Comparison of ENCODE assay signal across 12 cellular contexts in genomic region chr5:38445374-38446028, GRCh38.
DNase-seq lines count a peak whose midpoint lies in the region; ATAC-seq and TF ChIP-seq lines count a peak whose summit lies in the region.
"Had no signal": no experiment of that assay in that cellular context is flagged by ENCODE, and none has a peak within 500 bp of the region (broad histone marks: within the 10 kb centered on the region; RNA-seq: fewer than 3 reads in every experiment).

No MANE protein-coding gene starts in this region.

- no peaks in the 10 kb centered on the region for H3K36me3 ChIP-seq in breast epithelium
- H3K36me3 ChIP-seq in left lung: no peaks in the 10 kb centered on the region
- peaks cover 0 to 6% (median 0%) of the 10 kb centered on the region in 3 donors for H3K36me3 ChIP-seq in tibial artery
- H3K36me3 ChIP-seq: transverse colon had no signal

- H3K4me1 ChIP-seq in breast epithelium: no peaks in the 10 kb centered on the region
- peaks cover 0 to 3% of the 10 kb centered on the region in 2 donors for H3K4me1 ChIP-seq in left lung
- peaks cover 0 to 46% (median 16%) of the 10 kb centered on the region in 4 donors for H3K4me1 ChIP-seq in tibial artery

- TF ChIP-seq CTCF in breast epithelium (IDR thresholded peaks at IDR 0.05): no peak
- TF ChIP-seq CTCF in left lung (IDR thresholded peaks at IDR 0.05): no peak
- no peak for TF ChIP-seq CTCF in tibial artery (IDR thresholded peaks at IDR 0.05)

- no peaks in the 10 kb centered on the region for H3K9me3 ChIP-seq in breast epithelium
- no peaks in the 10 kb centered on the region for H3K9me3 ChIP-seq in left lung
- H3K9me3 ChIP-seq in tibial artery: no peaks in the 10 kb centered on the region
- H3K9me3 ChIP-seq: transverse colon had no signal

- peak overlapping the region; percentile 59 to 95 for H3K27ac ChIP-seq in breast epithelium
- H3K27ac ChIP-seq in left lung: no peak overlapping the region
- peak overlapping the region; percentile 81 for H3K27ac ChIP-seq in tibial artery

- DNase-seq in NCI-H1417 (lab: John Stamatoyannopoulos, UW) (peak in 2 of 3 experiments; percentile 6 to 85), NCI-H1417 treated with DMSO at 0.1 percent for 48 hours (lab: John Stamatoyannopoulos, UW) (no peak), breast epithelium (ENCODE audit: low spot score in 2 of 2) (peak in 1 of 2 donors; percentile 57), left lung (no peak), tibial artery (peak in 1 of 2 donors; percentile 86)
- DNase-seq: 8988T; activated CD4-positive, alpha-beta T cell treated with anti-CD3 and anti-CD28 coated beads for 48 hours; activated naive CD4-positive, alpha-beta T cell treated with anti-CD3 and anti-CD28 coated beads for 36 hours; transverse colon had no signal

- ATAC-seq in left lung: peak; percentile 23
- no peak for ATAC-seq in GM21786 (IDR thresholded peaks at IDR 0.05; ENCODE audit: unreplicated experiment)
- no peak for ATAC-seq in HG02973 (IDR thresholded peaks at IDR 0.05; ENCODE audit: unreplicated experiment)
- ATAC-seq in GM21423 (IDR thresholded peaks at IDR 0.05; ENCODE audit: unreplicated experiment): no peak

- no peaks in the 10 kb centered on the region for H3K27me3 ChIP-seq in breast epithelium
- H3K27me3 ChIP-seq in left lung: peaks cover 0 to 88% of the 10 kb centered on the region in 2 donors
- H3K27me3 ChIP-seq in tibial artery: no peaks in the 10 kb centered on the region

- no peak for TF ChIP-seq POLR2A in breast epithelium (IDR thresholded peaks at IDR 0.05)

- peak overlapping the region; percentile 31 to 84 (median 52) for H3K4me3 ChIP-seq in breast epithelium
- no peak overlapping the region for H3K4me3 ChIP-seq in left lung
- peak overlapping the region; percentile 55 to 70 for H3K4me3 ChIP-seq in tibial artery
- H3K4me3 ChIP-seq: transverse colon had no signal

- intact Hi-C loops in breast epithelium (cut with DNase I; ENCODE audit: low total_unique reads): loop anchor here (10.0 kb wide), 1 partner anchor 359 kb away; no protein-coding TSS in a partner anchor
- intact Hi-C loops in left lung (cut with DNase I): loop anchor here (10.0 kb wide), 1 partner anchor 359 kb away; no protein-coding TSS in a partner anchor
- intact Hi-C loops in tibial artery (cut with DNase I; ENCODE audit: low total_unique reads): loop anchor here (5.0 kb wide), 1 partner anchor 112 kb away; the partner anchor contains the start of gene LIFR

Comparison
In these comparisons a context has a peak if more than half of its experiments do, and no peak if none do; other contexts are left out.
1. DNase-seq: peak in NCI-H1417 (2 of 3); none in NCI-H1417 treated with DMSO at 0.1 percent for 48 hours (single experiment) and left lung (0 of 2).
2. H3K27ac ChIP-seq: peak in breast epithelium (2 of 2) and tibial artery (2 of 2); none in left lung (0 of 2).
3. H3K4me3 ChIP-seq: peak in breast epithelium (3 of 3) and tibial artery (2 of 2); none in left lung (0 of 2).